Comparison of ENCODE assay signal across 18 cellular contexts in genomic region chr3:55206000-55206399, GRCh38.
"Had no signal": no experiment of that assay in that cellular context is flagged by ENCODE, and none has a peak within 500 bp of the region (broad histone marks: within the 10 kb centered on the region; RNA-seq: fewer than 3 reads in every experiment).

No MANE protein-coding gene starts in this region.

- H3K27me3 ChIP-seq: body of pancreas had no signal

- H3K27me3 Mint-ChIP-seq: activated CD4-positive, alpha-beta memory T cell treated with anti-CD3 and anti-CD28 coated beads, Interleukin-2, amount 10 ng/mL, durations not matched to agents 7 days and 5 days; activated naive CD8-positive, alpha-beta T cell treated with anti-CD3 and anti-CD28 coated beads, Interleukin-2, amount 10 ng/mL, durations not matched to agents 7 days and 5 days; activated T-helper 17 cell treated with anti-CD3 and anti-CD28 coated beads, Interleukin-2, amount 50 U/mL, for 72 hours had no signal

- H3K27ac ChIP-seq: body of pancreas, epithelial cell of prostate, lower lobe of right lung had no signal

- H3K36me3 Mint-ChIP-seq: activated naive CD8-positive, alpha-beta T cell treated with anti-CD3 and anti-CD28 coated beads, Interleukin-2, amount 10 ng/mL, durations not matched to agents 7 days and 5 days had no signal

- H3K4me1 ChIP-seq: lower lobe of right lung had no signal

- H3K4me3 ChIP-seq: body of pancreas, lower lobe of right lung had no signal

- DNase-seq: activated CD4-positive, alpha-beta memory T cell treated with anti-CD3 and anti-CD28 coated beads, Interleukin-2, amount 10 ng/mL, durations not matched to agents 7 days and 5 days; activated naive CD4-positive, alpha-beta T cell; activated naive CD8-positive, alpha-beta T cell treated with anti-CD3 and anti-CD28 coated beads, Interleukin-2, amount 10 ng/mL, durations not matched to agents 7 days and 5 days; activated T-cell treated with anti-CD3 and anti-CD28 coated beads, Interleukin-2, amount 50 U/mL, for 1 hour; amygdala; body of pancreas; endodermal cell; foreskin melanocyte; glutamatergic neuron; hippocampal formation; left colon; lower lobe of right lung; occipital lobe; posterior cingulate gyrus; retina; stimulated activated naive CD4-positive, alpha-beta T cell had no signal

- H3K9me3 ChIP-seq: body of pancreas, lower lobe of right lung had no signal

- H3K36me3 ChIP-seq: lower lobe of right lung had no signal

- H3K4me1 Mint-ChIP-seq: activated CD4-positive, alpha-beta memory T cell treated with anti-CD3 and anti-CD28 coated beads, Interleukin-2, amount 10 ng/mL, durations not matched to agents 7 days and 5 days; activated naive CD8-positive, alpha-beta T cell treated with anti-CD3 and anti-CD28 coated beads, Interleukin-2, amount 10 ng/mL, durations not matched to agents 7 days and 5 days; activated T-helper 17 cell treated with anti-CD3 and anti-CD28 coated beads, Interleukin-2, amount 50 U/mL, for 72 hours; endodermal cell had no signal

- ATAC-seq: activated T-helper 17 cell treated with anti-CD3 and anti-CD28 coated beads, Interleukin-2, amount 50 U/mL, for 72 hours; body of pancreas; left colon; lower lobe of right lung had no signal

- H3K27ac Mint-ChIP-seq: activated CD4-positive, alpha-beta memory T cell treated with anti-CD3 and anti-CD28 coated beads, Interleukin-2, amount 10 ng/mL, durations not matched to agents 7 days and 5 days; activated naive CD8-positive, alpha-beta T cell treated with anti-CD3 and anti-CD28 coated beads, Interleukin-2, amount 10 ng/mL, durations not matched to agents 7 days and 5 days; activated T-helper 17 cell treated with anti-CD3 and anti-CD28 coated beads, Interleukin-2, amount 50 U/mL, for 72 hours; endodermal cell had no signal

- H3K4me3 Mint-ChIP-seq: activated CD4-positive, alpha-beta memory T cell treated with anti-CD3 and anti-CD28 coated beads, Interleukin-2, amount 10 ng/mL, durations not matched to agents 7 days and 5 days; activated naive CD8-positive, alpha-beta T cell treated with anti-CD3 and anti-CD28 coated beads, Interleukin-2, amount 10 ng/mL, durations not matched to agents 7 days and 5 days; activated T-helper 17 cell treated with anti-CD3 and anti-CD28 coated beads, Interleukin-2, amount 50 U/mL, for 72 hours; endodermal cell had no signal

- H3K9me3 Mint-ChIP-seq: activated CD4-positive, alpha-beta memory T cell treated with anti-CD3 and anti-CD28 coated beads, Interleukin-2, amount 10 ng/mL, durations not matched to agents 7 days and 5 days; activated naive CD8-positive, alpha-beta T cell treated with anti-CD3 and anti-CD28 coated beads, Interleukin-2, amount 10 ng/mL, durations not matched to agents 7 days and 5 days had no signal
